In the genomic region with DNA sequence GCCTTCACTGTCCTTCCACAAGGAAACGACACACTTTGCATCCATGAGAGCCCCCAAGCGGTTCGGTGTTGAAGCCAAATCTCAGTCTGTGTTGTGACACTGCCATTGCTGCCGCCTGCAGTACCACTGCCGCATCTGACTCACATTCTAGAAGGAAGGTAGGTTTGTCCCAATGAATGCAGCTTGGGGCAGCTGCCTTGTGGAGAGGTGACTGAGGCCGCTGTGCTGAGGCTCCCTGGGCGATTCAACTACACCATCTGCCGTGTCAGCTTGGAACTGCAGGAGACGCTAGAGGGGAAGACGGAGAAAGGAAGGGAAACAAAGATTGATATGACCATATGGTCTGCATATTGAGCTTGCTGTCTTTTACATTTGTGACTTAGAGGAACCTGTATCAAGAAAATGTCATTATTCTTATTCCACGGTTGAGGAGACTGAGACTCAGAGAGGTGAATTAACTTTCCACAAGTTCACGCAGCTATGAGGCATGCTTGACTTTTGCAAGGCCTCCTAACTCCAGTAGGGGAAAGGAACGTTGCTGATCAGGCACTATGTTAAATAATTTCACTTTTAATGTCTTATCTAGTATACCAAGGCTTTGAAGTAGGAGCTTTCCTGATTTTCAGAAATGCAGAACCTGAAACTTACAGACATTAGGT, we compare ENCODE assay signal across 1 cellular context.
A peak's percentile ranks its signal among the peaks of the same experiment; 100 is the strongest.
TF ChIP-seq lines count a peak whose summit lies in the region.

No MANE protein-coding gene starts in this region.

TF ChIP-seq in HepG2, 621 proteins besides CTCF, POLR2A, EP300 and RAD21 (continued from another document and continues in another):
- TF ChIP-seq RXRB (CRISPR knock-in tag; IDR thresholded peaks at IDR 0.05; ENCODE audit: borderline replicate concordance) (peak; percentile 57; the same call in 1 of the 2 replicates), MIER2 (CRISPR knock-in tag; IDR thresholded peaks at IDR 0.05) (peak; percentile 39; the same call in 1 of the 2 replicates), ZMYM4 (CRISPR knock-in tag; IDR thresholded peaks at IDR 0.05) (peak; percentile 72), HMGXB4 (CRISPR knock-in tag; IDR thresholded peaks at IDR 0.05; ENCODE audit: borderline replicate concordance in 1 of 2, low read depth in 1 of 2) (peak; percentile 70 to 81; a peak in 3 of 4 replicates), ARNTL (CRISPR knock-in tag; IDR thresholded peaks at IDR 0.05) (0 out of 2 replicates have a peak, but pooled peaks have one; percentile 22), NONO (IDR thresholded peaks at IDR 0.05) (no peak), NONO (CRISPR knock-in tag; conservative IDR thresholded peaks at IDR 0.05) (no peak; the same call in 1 of the 2 replicates), MYC (CRISPR knock-in tag; IDR thresholded peaks at IDR 0.05; ENCODE audit: borderline replicate concordance) (no peak), ZSCAN12 (CRISPR knock-in tag; IDR thresholded peaks at IDR 0.05) (no peak), ZFP37 (CRISPR knock-in tag; IDR thresholded peaks at IDR 0.05; ENCODE audit: borderline replicate concordance) (no peak), THAP7 (CRISPR knock-in tag; IDR thresholded peaks at IDR 0.05) (0 out of 2 replicates have a peak, but pooled peaks have one; percentile 60), CBX5 (CRISPR knock-in tag; IDR thresholded peaks at IDR 0.05; ENCODE audit: borderline replicate concordance) (peak; percentile 86), TEAD3 (CRISPR knock-in tag; optimal IDR thresholded peaks at IDR 0.05; ENCODE audit: borderline replicate concordance) (peak; percentile 58), GATAD2A (CRISPR knock-in tag; IDR thresholded peaks at IDR 0.05) (peak; percentile 42), PTBP1 (IDR thresholded peaks at IDR 0.05; ENCODE audit: low read depth, low read length, poor library complexity, severe bottlenecking) (no peak), NR2F6 (IDR thresholded peaks at IDR 0.05) (no peak), NR2F6 (CRISPR knock-in tag; IDR thresholded peaks at IDR 0.05) (peak; percentile 23; the same call in 1 of the 2 replicates), IKZF5 (CRISPR knock-in tag; IDR thresholded peaks at IDR 0.05) (no peak), YY1 (IDR thresholded peaks at IDR 0.05; ENCODE audit: insufficient read depth, insufficient replicate concordance, low read depth, low read length) (peak; percentile 18), XRCC5 (optimal IDR thresholded peaks at IDR 0.05; ENCODE audit: low read length) (peak; percentile 92), TBL1XR1 (IDR thresholded peaks at IDR 0.05; ENCODE audit: borderline replicate concordance, low read length, partially characterized antibody) (no peak), PHF21A (CRISPR knock-in tag; IDR thresholded peaks at IDR 0.05) (no peak), STAG1 (CRISPR knock-in tag; IDR thresholded peaks at IDR 0.05) (peak; percentile 98), TCF7 (IDR thresholded peaks at IDR 0.05; ENCODE audit: low read depth) (no peak), LCORL (IDR thresholded peaks at IDR 0.05) (no peak), LCORL (CRISPR knock-in tag; IDR thresholded peaks at IDR 0.05) (peak; percentile 74), NR2F2 (IDR thresholded peaks at IDR 0.05; ENCODE audit: borderline replicate concordance, low read depth) (no peak), SKI (IDR thresholded peaks at IDR 0.05; ENCODE audit: partially characterized antibody) (no peak), HMG20B (CRISPR knock-in tag; conservative IDR thresholded peaks at IDR 0.05) (no peak), ZNF20 (CRISPR knock-in tag; IDR thresholded peaks at IDR 0.05) (no peak), POGZ (CRISPR knock-in tag; IDR thresholded peaks at IDR 0.05) (0 out of 2 replicates have a peak, but pooled peaks have one; percentile 29), ATAD3A (CRISPR knock-in tag; IDR thresholded peaks at IDR 0.05) (no peak), ZNF543 (CRISPR knock-in tag; IDR thresholded peaks at IDR 0.05) (no peak), RFXAP (CRISPR knock-in tag; IDR thresholded peaks at IDR 0.05; ENCODE audit: borderline replicate concordance) (no peak), TRAFD1 (CRISPR knock-in tag; IDR thresholded peaks at IDR 0.05; ENCODE audit: borderline replicate concordance) (no peak), ZNF878 (CRISPR knock-in tag; IDR thresholded peaks at IDR 0.05) (no peak)
- TF ChIP-seq, protein P1, sequence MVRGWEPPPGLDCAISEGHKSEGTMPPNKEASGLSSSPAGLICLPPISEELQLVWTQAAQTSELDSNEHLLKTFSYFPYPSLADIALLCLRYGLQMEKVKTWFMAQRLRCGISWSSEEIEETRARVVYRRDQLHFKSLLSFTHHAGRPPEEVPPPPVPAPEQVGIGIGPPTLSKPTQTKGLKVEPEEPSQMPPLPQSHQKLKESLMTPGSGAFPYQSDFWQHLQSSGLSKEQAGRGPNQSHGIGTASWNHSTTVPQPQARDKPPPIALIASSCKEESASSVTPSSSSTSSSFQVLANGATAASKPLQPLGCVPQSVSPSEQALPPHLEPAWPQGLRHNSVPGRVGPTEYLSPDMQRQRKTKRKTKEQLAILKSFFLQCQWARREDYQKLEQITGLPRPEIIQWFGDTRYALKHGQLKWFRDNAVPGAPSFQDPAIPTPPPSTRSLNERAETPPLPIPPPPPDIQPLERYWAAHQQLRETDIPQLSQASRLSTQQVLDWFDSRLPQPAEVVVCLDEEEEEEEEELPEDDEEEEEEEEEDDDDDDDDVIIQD (CRISPR knock-in tag; IDR thresholded peaks at IDR 0.05; ENCODE audit: low read depth) = no peak
- TF ChIP-seq, protein P2, sequence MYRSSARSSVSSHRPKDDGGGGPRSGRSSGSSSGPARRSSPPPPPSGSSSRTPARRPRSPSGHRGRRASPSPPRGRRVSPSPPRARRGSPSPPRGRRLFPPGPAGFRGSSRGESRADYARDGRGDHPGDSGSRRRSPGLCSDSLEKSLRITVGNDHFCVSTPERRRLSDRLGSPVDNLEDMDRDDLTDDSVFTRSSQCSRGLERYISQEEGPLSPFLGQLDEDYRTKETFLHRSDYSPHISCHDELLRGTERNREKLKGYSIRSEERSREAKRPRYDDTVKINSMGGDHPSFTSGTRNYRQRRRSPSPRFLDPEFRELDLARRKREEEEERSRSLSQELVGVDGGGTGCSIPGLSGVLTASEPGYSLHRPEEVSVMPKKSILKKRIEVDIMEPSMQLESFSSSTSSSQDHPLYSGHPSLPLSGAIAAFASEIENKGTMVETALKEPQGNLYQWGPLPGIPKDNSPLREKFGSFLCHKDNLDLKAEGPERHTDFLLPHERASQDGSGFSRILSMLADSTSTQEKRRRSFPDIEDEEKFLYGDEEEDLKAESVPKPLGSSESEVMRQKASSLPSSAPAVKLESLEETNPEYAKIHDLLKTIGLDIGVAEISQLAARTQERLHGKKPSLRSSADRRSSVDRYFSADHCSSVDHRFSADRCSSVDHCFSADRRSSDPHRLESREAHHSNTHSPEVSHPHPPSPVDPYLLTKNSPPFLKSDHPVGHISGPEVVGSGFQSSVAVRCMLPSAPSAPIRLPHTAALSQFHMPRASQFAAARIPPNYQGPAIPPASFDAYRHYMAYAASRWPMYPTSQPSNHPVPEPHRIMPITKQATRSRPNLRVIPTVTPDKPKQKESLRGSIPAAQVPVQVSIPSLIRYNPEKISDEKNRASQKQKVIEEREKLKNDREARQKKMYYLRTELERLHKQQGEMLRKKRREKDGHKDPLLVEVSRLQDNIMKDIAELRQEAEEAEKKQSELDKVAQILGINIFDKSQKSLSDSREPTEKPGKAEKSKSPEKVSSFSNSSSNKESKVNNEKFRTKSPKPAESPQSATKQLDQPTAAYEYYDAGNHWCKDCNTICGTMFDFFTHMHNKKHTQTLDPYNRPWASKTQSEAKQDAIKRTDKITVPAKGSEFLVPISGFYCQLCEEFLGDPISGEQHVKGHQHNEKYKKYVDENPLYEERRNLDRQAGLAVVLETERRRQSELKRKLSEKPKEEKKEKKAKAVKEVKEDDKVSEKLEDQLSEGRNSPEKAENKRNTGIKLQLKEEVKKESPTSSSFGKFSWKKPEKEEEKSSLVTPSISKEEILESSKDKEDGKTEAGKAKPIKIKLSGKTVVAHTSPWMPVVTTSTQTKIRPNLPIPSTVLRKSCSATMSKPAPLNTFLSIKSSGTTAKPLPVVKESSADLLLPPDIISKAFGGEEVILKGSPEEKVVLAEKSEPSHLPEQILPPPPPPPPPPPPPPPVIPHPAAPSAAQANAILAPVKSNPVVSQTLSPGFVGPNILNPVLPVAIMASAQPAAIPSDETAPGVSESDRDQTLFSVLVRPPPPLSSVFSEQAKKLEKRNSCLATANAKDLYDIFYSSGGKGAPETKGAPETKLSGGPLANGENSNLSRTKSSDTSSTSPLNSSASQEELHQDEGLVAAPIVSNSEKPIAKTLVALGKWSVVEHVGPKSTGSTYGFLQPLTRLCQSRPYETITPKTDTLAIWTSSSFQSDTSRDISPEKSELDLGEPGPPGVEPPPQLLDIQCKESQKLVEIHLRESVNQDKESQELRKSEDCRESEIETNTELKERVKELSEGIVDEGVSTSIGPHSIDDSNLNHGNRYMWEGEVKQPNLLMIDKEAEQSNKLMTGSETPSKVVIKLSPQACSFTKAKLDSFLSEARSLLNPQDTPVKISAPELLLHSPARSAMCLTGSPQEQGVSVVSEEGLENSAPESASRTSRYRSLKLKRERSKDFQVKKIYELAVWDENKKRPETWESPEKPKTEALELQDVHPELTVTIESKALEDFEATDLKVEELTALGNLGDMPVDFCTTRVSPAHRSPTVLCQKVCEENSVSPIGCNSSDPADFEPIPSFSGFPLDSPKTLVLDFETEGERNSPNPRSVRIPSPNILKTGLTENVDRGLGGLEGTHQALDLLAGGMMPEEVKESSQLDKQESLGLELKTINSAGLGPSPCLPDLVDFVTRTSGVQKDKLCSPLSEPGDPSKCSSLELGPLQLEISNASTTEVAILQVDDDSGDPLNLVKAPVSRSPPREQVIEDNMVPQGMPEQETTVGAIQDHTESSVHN (CRISPR knock-in tag; IDR thresholded peaks at IDR 0.05) = no peak
- TF ChIP-seq, protein P3, sequence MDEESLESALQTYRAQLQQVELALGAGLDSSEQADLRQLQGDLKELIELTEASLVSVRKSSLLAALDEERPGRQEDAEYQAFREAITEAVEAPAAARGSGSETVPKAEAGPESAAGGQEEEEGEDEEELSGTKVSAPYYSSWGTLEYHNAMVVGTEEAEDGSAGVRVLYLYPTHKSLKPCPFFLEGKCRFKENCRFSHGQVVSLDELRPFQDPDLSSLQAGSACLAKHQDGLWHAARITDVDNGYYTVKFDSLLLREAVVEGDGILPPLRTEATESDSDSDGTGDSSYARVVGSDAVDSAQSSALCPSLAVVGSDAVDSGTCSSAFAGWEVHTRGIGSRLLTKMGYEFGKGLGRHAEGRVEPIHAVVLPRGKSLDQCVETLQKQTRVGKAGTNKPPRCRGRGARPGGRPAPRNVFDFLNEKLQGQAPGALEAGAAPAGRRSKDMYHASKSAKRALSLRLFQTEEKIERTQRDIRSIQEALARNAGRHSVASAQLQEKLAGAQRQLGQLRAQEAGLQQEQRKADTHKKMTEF (CRISPR knock-in tag; IDR thresholded peaks at IDR 0.05) = 0 out of 2 replicates have a peak, but pooled peaks have one; percentile 38
- TF ChIP-seq, protein P4, sequence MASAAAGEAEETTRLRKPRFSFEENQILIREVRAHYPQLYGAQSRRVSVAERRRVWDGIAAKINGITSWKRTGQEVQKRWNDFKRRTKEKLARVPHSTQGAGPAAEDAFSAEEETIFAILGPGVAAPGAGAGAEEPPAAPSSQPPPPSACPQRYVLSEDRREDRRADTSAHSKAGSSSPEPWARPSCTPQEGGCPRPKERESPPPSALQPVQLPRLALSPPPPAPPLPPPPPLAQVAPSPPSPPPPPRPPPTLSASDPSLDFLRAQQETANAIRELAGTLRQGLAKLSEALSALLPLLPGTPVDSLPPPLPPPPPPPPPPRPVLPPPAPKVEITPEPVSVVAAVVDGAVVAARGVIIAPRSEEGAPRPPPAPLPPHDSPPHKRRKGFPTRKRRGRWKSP (CRISPR knock-in tag; IDR thresholded peaks at IDR 0.05) = peak; percentile 43; the same call in 1 of the 2 replicates
- TF ChIP-seq, protein P5, sequence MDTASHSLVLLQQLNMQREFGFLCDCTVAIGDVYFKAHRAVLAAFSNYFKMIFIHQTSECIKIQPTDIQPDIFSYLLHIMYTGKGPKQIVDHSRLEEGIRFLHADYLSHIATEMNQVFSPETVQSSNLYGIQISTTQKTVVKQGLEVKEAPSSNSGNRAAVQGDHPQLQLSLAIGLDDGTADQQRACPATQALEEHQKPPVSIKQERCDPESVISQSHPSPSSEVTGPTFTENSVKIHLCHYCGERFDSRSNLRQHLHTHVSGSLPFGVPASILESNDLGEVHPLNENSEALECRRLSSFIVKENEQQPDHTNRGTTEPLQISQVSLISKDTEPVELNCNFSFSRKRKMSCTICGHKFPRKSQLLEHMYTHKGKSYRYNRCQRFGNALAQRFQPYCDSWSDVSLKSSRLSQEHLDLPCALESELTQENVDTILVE (CRISPR knock-in tag; IDR thresholded peaks at IDR 0.05) = 0 out of 2 replicates have a peak, but pooled peaks have one; percentile 35
